In genomic region chr1:112808861-112809684, GRCh38 we compare ENCODE assay signal across 9 cellular contexts.
DNase-seq lines count a peak whose midpoint lies in the region; ATAC-seq and TF ChIP-seq lines count a peak whose summit lies in the region.
"Had no signal": no experiment of that assay in that cellular context is flagged by ENCODE, and none has a peak within 500 bp of the region (broad histone marks: within the 10 kb centered on the region; RNA-seq: fewer than 3 reads in every experiment).

No MANE protein-coding gene starts in this region.

- ATAC-seq in foreskin keratinocyte = peak; percentile 90
- peak; percentile 91 for ATAC-seq in omental fat pad (ENCODE audit: low FRiP score)

- no peak overlapping the region for H3K27ac ChIP-seq in foreskin keratinocyte
- H3K27ac ChIP-seq in testis = no peak overlapping the region
- H3K27ac ChIP-seq: BLaER1 had no signal

- no peak overlapping the region for H3K27ac Mint-ChIP-seq in activated T-helper 2 cell treated with anti-CD3 and anti-CD28 coated beads, Interferon-gamma antibody, Interleukin-2, Interleukin-4, amounts not matched to agents 10 μg/mL and 5 μg/mL and 100 μg/mL, durations not matched to agents 14 hours and 24 hours and 36 hours

- no peaks in the 10 kb centered on the region for H3K36me3 ChIP-seq in testis (ENCODE audit: low read depth, missing control alignments)
- H3K36me3 ChIP-seq: BLaER1 had no signal

- intact Hi-C loops in activated T-helper 2 cell treated with anti-CD3 and anti-CD28 coated beads, Interferon-gamma antibody, Interleukin-2, Interleukin-4, amounts not matched to agents 10 μg/mL and 5 μg/mL and 100 μg/mL, durations not matched to agents 14 hours and 24 hours and 36 hours (cut with micrococcal nuclease) = loop anchor here (2.0 to 10.0 kb wide), 2 partner anchors 264 to 414 kb away; partner anchors contain the start of genes CTTNBP2NL and LRIG2
- intact Hi-C loops in testis (cut with DNase I; ENCODE audit: low total_unique reads) = no loop called here

- H3K4me1 ChIP-seq in foreskin keratinocyte = peaks cover 4% of the 10 kb centered on the region
- H3K4me1 ChIP-seq in testis = no peaks in the 10 kb centered on the region
- H3K4me1 ChIP-seq: BLaER1 had no signal

- no peak overlapping the region for H3K4me3 Mint-ChIP-seq in activated T-helper 2 cell treated with anti-CD3 and anti-CD28 coated beads, Interferon-gamma antibody, Interleukin-2, Interleukin-4, amounts not matched to agents 10 μg/mL and 5 μg/mL and 100 μg/mL, durations not matched to agents 14 hours and 24 hours and 36 hours (ENCODE audit: low read depth)

- H3K9me3 Mint-ChIP-seq in activated T-helper 2 cell treated with anti-CD3 and anti-CD28 coated beads, Interferon-gamma antibody, Interleukin-2, Interleukin-4, amounts not matched to agents 10 μg/mL and 5 μg/mL and 100 μg/mL, durations not matched to agents 14 hours and 24 hours and 36 hours = no peaks in the 10 kb centered on the region

- TF ChIP-seq CTCF in foreskin keratinocyte (conservative IDR thresholded peaks at IDR 0.05) (peak; percentile 93), omental fat pad (IDR thresholded peaks at IDR 0.05) (peak in 2 of 3 donors; percentile 32 to 34), testis (IDR thresholded peaks at IDR 0.05) (peak; percentile 46 to 73 (median 63))

- no peaks in the 10 kb centered on the region for H3K9me3 ChIP-seq in testis
- H3K9me3 ChIP-seq: BLaER1 had no signal

- no peaks in the 10 kb centered on the region for H3K4me1 Mint-ChIP-seq in activated T-helper 2 cell treated with anti-CD3 and anti-CD28 coated beads, Interferon-gamma antibody, Interleukin-2, Interleukin-4, amounts not matched to agents 10 μg/mL and 5 μg/mL and 100 μg/mL, durations not matched to agents 14 hours and 24 hours and 36 hours (ENCODE audit: low read depth)

- H3K36me3 Mint-ChIP-seq in activated T-helper 2 cell treated with anti-CD3 and anti-CD28 coated beads, Interferon-gamma antibody, Interleukin-2, Interleukin-4, amounts not matched to agents 10 μg/mL and 5 μg/mL and 100 μg/mL, durations not matched to agents 14 hours and 24 hours and 36 hours (ENCODE audit: low read depth) = no peaks in the 10 kb centered on the region

- peaks cover 21% of the 10 kb centered on the region for H3K27me3 Mint-ChIP-seq in activated T-helper 2 cell treated with anti-CD3 and anti-CD28 coated beads, Interferon-gamma antibody, Interleukin-2, Interleukin-4, amounts not matched to agents 10 μg/mL and 5 μg/mL and 100 μg/mL, durations not matched to agents 14 hours and 24 hours and 36 hours (ENCODE audit: low read depth)

- DNase-seq in NCI-H1417 (lab: John Stamatoyannopoulos, UW) (peak; percentile 30 to 71 (median 55)), NCI-H1417 treated with DMSO at 0.1 percent for 48 hours (lab: John Stamatoyannopoulos, UW) (no peak), HuH-7.5 (ENCODE audit: low spot score) (peak; percentile 66), RPMI8226 (peak; percentile 57), foreskin keratinocyte (peak in 1 of 2 donors; percentile 51), omental fat pad (ENCODE audit: low spot score) (peak; percentile 88), testis (peak; percentile 83)
- DNase-seq in activated T-helper 2 cell treated with anti-CD3 and anti-CD28 coated beads, Interferon-gamma antibody, Interleukin-2, Interleukin-4, amounts not matched to agents 10 μg/mL and 5 μg/mL and 100 μg/mL, durations not matched to agents 14 hours and 24 hours and 36 hours (ENCODE audit: low spot score) = peak; percentile 54

- 32 to 49% methylated on average over 8 of the region's 8 CpGs for WGBS in testis, 2 donors

- H3K4me3 ChIP-seq in testis = no peak overlapping the region
- H3K4me3 ChIP-seq: BLaER1 had no signal

- TF ChIP-seq POLR2A in testis (IDR thresholded peaks at IDR 0.05) = no peak

- H3K27me3 ChIP-seq in foreskin keratinocyte (no peaks in the 10 kb centered on the region), testis (no peaks in the 10 kb centered on the region)
- H3K27me3 ChIP-seq: BLaER1 had no signal

Comparison
In these comparisons a context has a peak if more than half of its experiments do, and no peak if none do; other contexts are left out.
1. CTCF ChIP-seq: peak in every context shown above with its lines; median percentile 93 in foreskin keratinocyte; 63 in testis; 33 in omental fat pad.